ENCODE assay signal across 13 cellular contexts in the genomic region with DNA sequence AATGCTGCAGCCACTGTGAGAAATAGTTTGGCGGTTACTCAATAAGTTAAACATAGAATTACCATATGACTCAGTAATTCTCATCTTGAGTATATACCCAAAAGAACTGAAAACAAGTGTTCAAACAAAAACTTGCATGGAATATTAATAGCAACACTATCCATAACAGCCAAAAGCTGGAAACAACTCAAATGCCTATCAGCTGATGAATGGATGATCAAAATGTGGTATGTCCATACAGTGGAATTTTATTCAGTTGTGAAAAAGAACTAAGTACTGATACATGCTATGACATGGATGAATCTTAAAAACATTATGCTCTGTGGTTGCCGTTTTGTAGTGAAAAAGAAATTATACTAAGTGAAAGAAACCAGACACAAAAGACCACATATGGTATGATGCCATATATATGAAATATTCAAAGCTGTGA.
A peak's percentile ranks its signal among the peaks of the same experiment; 100 is the strongest.
DNase-seq lines count a peak whose midpoint lies in the region; ATAC-seq, FAIRE-seq and TF ChIP-seq lines count a peak whose summit lies in the region.
"Had no signal": no experiment of that assay in that cellular context is flagged by ENCODE, and none has a peak within 500 bp of the region (broad histone marks: within the 10 kb centered on the region; RNA-seq: fewer than 3 reads in every experiment).

No MANE protein-coding gene starts in this region.

- no peak overlapping the region for H3K27ac Mint-ChIP-seq in HFFc6

- POLR2A ChIA-PET in RWPE1 (lab: Yijun Ruan, JAX; ENCODE audit: low non-redundant PET) = no interaction called here

- ATAC-seq in GM18499 (IDR thresholded peaks at IDR 0.05; ENCODE audit: insufficient read depth, unreplicated experiment) (peak; percentile 80), GM19351 (IDR thresholded peaks at IDR 0.05; ENCODE audit: unreplicated experiment) (peak; percentile 82), HG02938 (IDR thresholded peaks at IDR 0.05; ENCODE audit: unreplicated experiment) (peak; percentile 71)

- H3K27ac ChIP-seq in RWPE1 = no peak overlapping the region

- H3K4me3 Mint-ChIP-seq in HFFc6 = no peak overlapping the region

- H3K27me3 Mint-ChIP-seq in HFFc6 (ENCODE audit: insufficient read depth) = no peaks in the 10 kb centered on the region

- no peak for TF ChIP-seq CTCF in RWPE1 (conservative IDR thresholded peaks at IDR 0.05; ENCODE audit: low read depth)
- no peak for TF ChIP-seq CTCF in HFFc6 (IDR thresholded peaks at IDR 0.05)

- no peak for FAIRE-seq in HTR-8/SVneo (lab: Jason Lieb, UNC)
- FAIRE-seq: TTC549 had no signal

- H3K4me1 Mint-ChIP-seq in HFFc6 (ENCODE audit: low read depth) = no peaks in the 10 kb centered on the region

- no peaks in the 10 kb centered on the region for H3K36me3 Mint-ChIP-seq in HFFc6 (ENCODE audit: low read depth)

- CTCF ChIA-PET in RWPE1 (lab: Yijun Ruan, JAX) = interaction anchor here (0.6 kb wide), 1 partner anchor 25 kb away, joined by 3 read pairs; no protein-coding TSS in a partner anchor

- peaks cover 4% of the 10 kb centered on the region for H3K9me3 Mint-ChIP-seq in HFFc6

- peak; percentile 8 for DNase-seq in RWPE1 (ENCODE audit: low spot score)
- no peak for DNase-seq in HTR-8/SVneo (ENCODE audit: insufficient read length, low spot score)
- no peak for DNase-seq in SHP77 treated with DMSO at 0.1 percent for 48 hours (lab: John Stamatoyannopoulos, UW)
- no peak for DNase-seq in NOMO-1 treated with dmso at 0.1 percent for 144 hours (lab: John Stamatoyannopoulos, UW; ENCODE audit: unreplicated experiment)
- DNase-seq in HFFc6 = no peak
- DNase-seq: activated naive CD4-positive, alpha-beta T cell treated with Interleukin-2 at 50 U/mL for 16 hours; effector memory CD4-positive, alpha-beta T cell; Kasumi-1; NCI-H82 had no signal
